In genomic region chr13:96229356-96229755, GRCh38 we compare ENCODE assay signal across 8 cellular contexts.
DNase-seq lines count a peak whose midpoint lies in the region; ATAC-seq and TF ChIP-seq lines count a peak whose summit lies in the region.

No MANE protein-coding gene starts in this region.

- H3K9ac ChIP-seq in smooth muscle cell (ENCODE audit: low read depth): no peak overlapping the region

- DNase-seq in AG10803 (ENCODE audit: low read depth) (no peak), Kasumi-1 (lab: John Stamatoyannopoulos, UW) (peak; percentile 42 to 49), choroid plexus epithelial cell (ENCODE audit: low read depth) (peak; percentile 14), smooth muscle cell (lab: John Stamatoyannopoulos, UW; ENCODE audit: unreplicated experiment) (no peak), posterior vena cava (ENCODE audit: low spot score) (no peak), NCI-H187 treated with DMSO at 0.1 percent for 48 hours (lab: John Stamatoyannopoulos, UW) (no peak), AG08396 (ENCODE audit: low spot score) (no peak)

- H3K27me3 ChIP-seq in smooth muscle cell (ENCODE audit: low read depth): no peaks in the 10 kb centered on the region

- 13% methylated on average over 2 of the region's 2 CpGs for WGBS in smooth muscle cell (ENCODE audit: low lambda C conversion rate)

- no peaks in the 10 kb centered on the region for H3K4me1 ChIP-seq in smooth muscle cell (ENCODE audit: low read depth)

- H3K4me2 ChIP-seq in smooth muscle cell: no peak overlapping the region

- H3K4me3 ChIP-seq in AG10803 (ENCODE audit: low read length) (no peak overlapping the region), choroid plexus epithelial cell (ENCODE audit: low read depth, low read length) (no peak overlapping the region), smooth muscle cell (no peak overlapping the region)

- intact Hi-C loops in posterior vena cava (cut with DNase I): no loop called here

- no peaks in the 10 kb centered on the region for H3K36me3 ChIP-seq in smooth muscle cell (ENCODE audit: low read depth)

- TF ChIP-seq CTCF in AG10803 (conservative IDR thresholded peaks at IDR 0.05; ENCODE audit: low read length) (peak; percentile 38), choroid plexus epithelial cell (conservative IDR thresholded peaks at IDR 0.05; ENCODE audit: low read depth, low read length) (peak; percentile 28), smooth muscle cell (IDR thresholded peaks at IDR 0.05; ENCODE audit: borderline replicate concordance, insufficient read depth, poor library complexity, severe bottlenecking) (peak; percentile 29)

- H2AFZ ChIP-seq in smooth muscle cell (ENCODE audit: low read depth): no peak overlapping the region

- H4K20me1 ChIP-seq in smooth muscle cell (ENCODE audit: low read depth): no peaks in the 10 kb centered on the region

- H3K9me3 ChIP-seq in smooth muscle cell (replicated peaks; ENCODE audit: low read depth): no peaks in the 10 kb centered on the region

- no peaks in the 10 kb centered on the region for H3K79me2 ChIP-seq in smooth muscle cell (ENCODE audit: low read depth)

- H3F3A ChIP-seq in smooth muscle cell (ENCODE audit: low read depth): no peaks in the 10 kb centered on the region

- no peak overlapping the region for H3K27ac ChIP-seq in smooth muscle cell (ENCODE audit: low read depth)

- peak; percentile 51 for ATAC-seq in GM19452 (IDR thresholded peaks at IDR 0.05; ENCODE audit: unreplicated experiment)

Comparison
In these comparisons a context has a peak if more than half of its experiments do, and no peak if none do; other contexts are left out.
1. DNase-seq: peak in Kasumi-1 (2 of 2) and choroid plexus epithelial cell (single experiment); none in AG10803 (single experiment), smooth muscle cell (single experiment), posterior vena cava (single experiment), NCI-H187 treated with DMSO at 0.1 percent for 48 hours (single experiment) and AG08396 (single experiment).
2. Peak in every context shown above with its lines, with median percentiles within 50 percentile points of each other: CTCF ChIP-seq.